14 cellular contexts compared by ENCODE assay signal in genomic region chr1:188822248-188822647, GRCh38.
DNase-seq lines count a peak whose midpoint lies in the region; ATAC-seq, FAIRE-seq and TF ChIP-seq lines count a peak whose summit lies in the region.
"Had no signal": no experiment of that assay in that cellular context is flagged by ENCODE, and none has a peak within 500 bp of the region (broad histone marks: within the 10 kb centered on the region; RNA-seq: fewer than 3 reads in every experiment).

No MANE protein-coding gene starts in this region.

- WGBS in SK-N-SH (ENCODE audit: low lambda C conversion rate): 83% methylated on average over 2 of the region's 2 CpGs

- no peaks in the 10 kb centered on the region for H3F3A ChIP-seq in SK-N-SH (replicated peaks; ENCODE audit: insufficient read depth)

- no peak for ATAC-seq in HG02763 (IDR thresholded peaks at IDR 0.05; ENCODE audit: unreplicated experiment)
- ATAC-seq: activated CD4-positive, CD25-positive, alpha-beta regulatory T cell treated with anti-CD3 and anti-CD28 coated beads, Interleukin-2, amount 50 U/mL, for 24 hours; Panc1; psoas muscle had no signal

- H3K36me3 ChIP-seq in SK-N-SH (replicated peaks in 1 of 2; ENCODE audit: control insufficient read depth in 1 of 2, insufficient read depth in 2 of 2, low read length in 1 of 2): no peaks in the 10 kb centered on the region

- H3K4me3 ChIP-seq in SK-N-SH (ENCODE audit: low read depth in 2 of 2, low read length in 1 of 2): no peak overlapping the region
- H3K4me3 ChIP-seq: psoas muscle had no signal

- H3K79me2 ChIP-seq in SK-N-SH (ENCODE audit: insufficient read depth): no peaks in the 10 kb centered on the region

- CTCF ChIA-PET in SK-N-SH (lab: Yijun Ruan, JAX): interaction anchor here (0.8 to 1.1 kb wide), 2 partner anchors 14 to 40 kb away, joined by 3 read pairs; no protein-coding TSS in a partner anchor

- no peak overlapping the region for H2AFZ ChIP-seq in SK-N-SH (ENCODE audit: low read depth)

- H4K20me1 ChIP-seq in SK-N-SH (ENCODE audit: insufficient read depth): no peaks in the 10 kb centered on the region

- no peak overlapping the region for H3K9ac ChIP-seq in SK-N-SH
- H3K9ac ChIP-seq: KMS-11 had no signal

- H3K27me3 ChIP-seq in SK-N-SH (ENCODE audit: insufficient read depth): no peaks in the 10 kb centered on the region

- H3K27ac ChIP-seq in SK-N-SH (ENCODE audit: low read depth in 2 of 2, low read length in 1 of 2): peak overlapping the region in 1 of 2 experiments; percentile 80; a peak in 2 of 4 replicates
- H3K27ac ChIP-seq: KMS-11, psoas muscle had no signal

- H3K4me2 ChIP-seq in SK-N-SH: no peak overlapping the region
- H3K4me2 ChIP-seq: KMS-11 had no signal

- POLR2A ChIA-PET in SK-N-SH (lab: Yijun Ruan, JAX): no interaction called here

- FAIRE-seq in GM12891 (lab: Jason Lieb, UNC): no peak

- 0 out of 2 replicates have a peak, but pooled peaks cover 4% of the 10 kb centered on the region for H3K9me2 ChIP-seq in SK-N-SH

- peak in 1 of 2 experiments; percentile 38; a peak in 1 of 4 replicates for TF ChIP-seq EP300 in SK-N-SH (IDR thresholded peaks at IDR 0.05; ENCODE audit: borderline replicate concordance in 1 of 2, low read depth in 1 of 2, low read length in 1 of 2)

- TF ChIP-seq CTCF in SK-N-SH (IDR thresholded peaks at IDR 0.05): no peak

- DNase-seq in EL: peak; percentile 3
- peak; percentile 6 for DNase-seq in NCI-H128 (lab: John Stamatoyannopoulos, UW; ENCODE audit: unreplicated experiment)
- DNase-seq in SK-N-SH: no peak
- peak; percentile 4 for DNase-seq in iPS-NIHi11 (ENCODE audit: low spot score)
- DNase-seq in GM12891 (ENCODE audit: insufficient read length, low spot score): no peak
- no peak for DNase-seq in inferior parietal cortex (ENCODE audit: extremely low spot score)
- DNase-seq in SIG-M5 treated with dmso at 0.1 percent for 504 hours (lab: John Stamatoyannopoulos, UW; ENCODE audit: unreplicated experiment): no peak
- DNase-seq: kidney, NCI-H2029, psoas muscle had no signal

- no peaks in the 10 kb centered on the region for H3K9me3 ChIP-seq in SK-N-SH
- H3K9me3 ChIP-seq: psoas muscle had no signal

- TF ChIP-seq RAD21 in SK-N-SH (IDR thresholded peaks at IDR 0.05; ENCODE audit: low read length): no peak

- TF ChIP-seq POLR2A in GM12891 (IDR thresholded peaks at IDR 0.05; ENCODE audit: low read depth, low read length): no peak

- peaks cover 0 to 22% of the 10 kb centered on the region in 2 experiments; a peak in 2 of 4 replicates for H3K4me1 ChIP-seq in SK-N-SH (ENCODE audit: control insufficient read depth in 1 of 2, insufficient read depth in 2 of 2, low read depth in 1 of 2, low read length in 1 of 2)
- H3K4me1 ChIP-seq: psoas muscle had no signal

TF ChIP-seq in SK-N-SH, 30 proteins besides CTCF, POLR2A, EP300 and RAD21 (continues in another document):
- TF ChIP-seq RFX5 (IDR thresholded peaks at IDR 0.05; ENCODE audit: low read length) (no peak), NFIC (IDR thresholded peaks at IDR 0.05; ENCODE audit: borderline replicate concordance) (no peak), SMC3 (IDR thresholded peaks at IDR 0.05; ENCODE audit: low read depth, low read length) (no peak), CHD2 (IDR thresholded peaks at IDR 0.05; ENCODE audit: low read length, partially characterized antibody) (no peak), REST (IDR thresholded peaks at IDR 0.05; ENCODE audit: low read depth, low read length) (no peak), USF2 (IDR thresholded peaks at IDR 0.05; ENCODE audit: borderline replicate concordance, low read depth, low read length) (no peak), ELF1 (IDR thresholded peaks at IDR 0.05) (no peak), TCF12 (IDR thresholded peaks at IDR 0.05) (peak; percentile 14; the same call in 1 of the 2 replicates), FOSL2 (IDR thresholded peaks at IDR 0.05; ENCODE audit: borderline replicate concordance, low read depth) (no peak), GATA2 (CRISPR knock-in tag; IDR thresholded peaks at IDR 0.05) (0 out of 2 replicates have a peak, but pooled peaks have one; percentile 31)

TF ChIP-seq in GM12891, 5 proteins besides CTCF, POLR2A, EP300 and RAD21:
- TF ChIP-seq POLR2AphosphoS5 (IDR thresholded peaks at IDR 0.05; ENCODE audit: low read depth, low read length) (no peak), POU2F2 (IDR thresholded peaks at IDR 0.05; ENCODE audit: low read depth, low read length) (no peak), PAX5 (IDR thresholded peaks at IDR 0.05; ENCODE audit: insufficient read depth, low read length, severe bottlenecking) (no peak), TAF1 (IDR thresholded peaks at IDR 0.05; ENCODE audit: low read depth, low read length) (no peak), SPI1 (IDR thresholded peaks at IDR 0.05; ENCODE audit: low read depth, low read length) (no peak)

Comparison
In these comparisons a context has a peak if more than half of its experiments do, and no peak if none do; other contexts are left out.
1. DNase-seq: peak in EL (single experiment), NCI-H128 (single experiment) and iPS-NIHi11 (single experiment); none in SK-N-SH (single experiment), GM12891 (single experiment), inferior parietal cortex (single experiment) and SIG-M5 treated with dmso at 0.1 percent for 504 hours (single experiment).